In the genomic region with DNA sequence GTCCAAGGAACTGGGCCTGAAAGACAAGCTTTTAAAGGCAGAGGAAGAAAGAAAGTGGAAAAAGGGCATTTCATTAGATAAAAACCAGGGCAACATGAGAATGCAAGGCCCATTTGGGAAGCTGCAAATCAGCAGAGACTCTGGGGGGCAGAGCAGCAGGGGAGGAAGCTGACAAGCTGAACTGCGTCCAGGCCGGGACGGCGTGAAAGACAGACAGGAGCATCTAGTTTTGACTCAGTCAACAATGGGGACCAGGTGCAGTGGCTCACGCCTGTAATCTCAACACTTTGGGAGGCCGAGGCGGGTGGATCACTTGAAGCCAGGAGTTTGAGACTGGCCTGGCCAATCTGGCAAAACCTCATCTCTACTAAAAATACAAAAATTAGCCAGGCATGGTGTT, we compare ENCODE assay signal across 23 cellular contexts.
DNase-seq lines count a peak whose midpoint lies in the region; ATAC-seq and TF ChIP-seq lines count a peak whose summit lies in the region.
"Had no signal": no experiment of that assay in that cellular context is flagged by ENCODE, and none has a peak within 500 bp of the region (broad histone marks: within the 10 kb centered on the region; RNA-seq: fewer than 3 reads in every experiment).

No MANE protein-coding gene starts in this region.

- intact Hi-C loops in ascending aorta (cut with DNase I) = no loop called here

- peak overlapping the region; percentile 52 for H3K27ac Mint-ChIP-seq in neural crest cell (ENCODE audit: unreplicated experiment)
- H3K27ac Mint-ChIP-seq: activated naive CD4-positive, alpha-beta T cell treated with anti-CD3 and anti-CD28 coated beads, Interleukin-2, amount 50 U/mL, for 24 hours; activated T-helper 2 cell treated with anti-CD3 and anti-CD28 coated beads, Interferon-gamma antibody, Interleukin-2, Interleukin-4, amounts not matched to agents 10 μg/mL and 5 μg/mL and 100 μg/mL, durations not matched to agents 14 hours and 24 hours and 36 hours had no signal

- H3K9me3 Mint-ChIP-seq in neural crest cell = no peaks in the 10 kb centered on the region
- H3K9me3 Mint-ChIP-seq: activated naive CD4-positive, alpha-beta T cell treated with anti-CD3 and anti-CD28 coated beads, Interleukin-2, amount 50 U/mL, for 24 hours; activated T-helper 2 cell treated with anti-CD3 and anti-CD28 coated beads, Interferon-gamma antibody, Interleukin-2, Interleukin-4, amounts not matched to agents 10 μg/mL and 5 μg/mL and 100 μg/mL, durations not matched to agents 14 hours and 24 hours and 36 hours had no signal

- H3K36me3 ChIP-seq in BLaER1 (no peaks in the 10 kb centered on the region), ascending aorta (no peaks in the 10 kb centered on the region)
- H3K36me3 ChIP-seq: BE2C, brain microvascular endothelial cell, transverse colon had no signal

- H3K27me3 ChIP-seq in BLaER1 = no peaks in the 10 kb centered on the region
- H3K27me3 ChIP-seq in ascending aorta = no peaks in the 10 kb centered on the region
- H3K27me3 ChIP-seq: BE2C, brain microvascular endothelial cell, hepatocyte, transverse colon had no signal

- H3K4me3 ChIP-seq in BLaER1 (no peak overlapping the region), ascending aorta (no peak overlapping the region)
- H3K4me3 ChIP-seq: hepatocyte, transverse colon had no signal

- no peak for TF ChIP-seq CTCF in GM13977 (IDR thresholded peaks at IDR 0.05; ENCODE audit: extremely low read depth, insufficient read depth, missing control alignments)
- no peak for TF ChIP-seq CTCF in ascending aorta (IDR thresholded peaks at IDR 0.05)
- TF ChIP-seq CTCF in neural crest cell (conservative IDR thresholded peaks at IDR 0.05) = no peak

- H3K27me3 Mint-ChIP-seq in neural crest cell (ENCODE audit: low read depth) = no peaks in the 10 kb centered on the region
- H3K27me3 Mint-ChIP-seq: activated naive CD4-positive, alpha-beta T cell treated with anti-CD3 and anti-CD28 coated beads, Interleukin-2, amount 50 U/mL, for 24 hours had no signal

- no peaks in the 10 kb centered on the region for H4K20me1 ChIP-seq in BLaER1

- DNase-seq in GM13977 (ENCODE audit: low spot score) (peak; percentile 9), ascending aorta (ENCODE audit: low spot score in 2 of 2) (no peak), neural crest cell (ENCODE audit: low read depth, low spot score) (no peak), AG08395 (ENCODE audit: low spot score) (no peak), kidney glomerular epithelial cell (lab: John Stamatoyannopoulos, UW) (no peak)
- no peak for DNase-seq in stimulated activated CD4-positive, alpha-beta T cell treated with anti-CD3 and anti-CD28 coated beads, Interleukin-15, amount 100 ng/mL, for 24 hours
- DNase-seq: activated CD4-positive, alpha-beta T cell treated with anti-CD3 and anti-CD28 coated beads for 1 hour; amniotic stem cell; BE2C; brain microvascular endothelial cell; EL; KBM-7; left colon; NCI-H1105 treated with DMSO at 0.1 percent for 48 hours; NCI-H1930; NCI-H524 treated with DMSO at 0.1 percent for 48 hours; right cardiac atrium; transverse colon had no signal

- H3K4me3 Mint-ChIP-seq in neural crest cell = no peak overlapping the region
- H3K4me3 Mint-ChIP-seq: activated naive CD4-positive, alpha-beta T cell treated with anti-CD3 and anti-CD28 coated beads, Interleukin-2, amount 50 U/mL, for 24 hours had no signal

- H3K4me2 ChIP-seq in BLaER1 = peak overlapping the region; percentile 50
- H3K4me2 ChIP-seq: hepatocyte had no signal

- peaks cover 43% of the 10 kb centered on the region for H3K4me1 ChIP-seq in BLaER1
- H3K4me1 ChIP-seq in ascending aorta = peaks cover under 1 to 10% of the 10 kb centered on the region in 2 donors
- H3K4me1 ChIP-seq: BE2C had no signal

- peak overlapping the region; percentile 34; the same call in 1 of the 2 replicates for H3K9ac ChIP-seq in BLaER1

- no peaks in the 10 kb centered on the region for H3K36me3 Mint-ChIP-seq in neural crest cell (ENCODE audit: low read depth)
- H3K36me3 Mint-ChIP-seq: activated naive CD4-positive, alpha-beta T cell treated with anti-CD3 and anti-CD28 coated beads, Interleukin-2, amount 50 U/mL, for 24 hours had no signal

- peaks cover 10% of the 10 kb centered on the region for H3K4me1 Mint-ChIP-seq in neural crest cell
- H3K4me1 Mint-ChIP-seq: activated naive CD4-positive, alpha-beta T cell treated with anti-CD3 and anti-CD28 coated beads, Interleukin-2, amount 50 U/mL, for 24 hours had no signal

- in situ Hi-C loops in GM13977 (cut with MboI; ENCODE audit: low pct_unique_long_range_greater_than_20kb, low sequenced_read_pairs, unreplicated experiment) = no loop called here

- H3K9me3 ChIP-seq in BLaER1 (no peaks in the 10 kb centered on the region), ascending aorta (no peaks in the 10 kb centered on the region)
- H3K9me3 ChIP-seq: BE2C, transverse colon had no signal

- H3K27ac ChIP-seq in BLaER1 = peak overlapping the region; percentile 57; the same call in 1 of the 2 replicates
- peak overlapping the region; percentile 17 to 42 for H3K27ac ChIP-seq in ascending aorta
- H3K27ac ChIP-seq: brain microvascular endothelial cell, hepatocyte had no signal

- no peak for ATAC-seq in HG03469 (IDR thresholded peaks at IDR 0.05; ENCODE audit: unreplicated experiment)
- ATAC-seq: left colon had no signal
